Comparison of ENCODE assay signal across 1 cellular context in the genomic region with DNA sequence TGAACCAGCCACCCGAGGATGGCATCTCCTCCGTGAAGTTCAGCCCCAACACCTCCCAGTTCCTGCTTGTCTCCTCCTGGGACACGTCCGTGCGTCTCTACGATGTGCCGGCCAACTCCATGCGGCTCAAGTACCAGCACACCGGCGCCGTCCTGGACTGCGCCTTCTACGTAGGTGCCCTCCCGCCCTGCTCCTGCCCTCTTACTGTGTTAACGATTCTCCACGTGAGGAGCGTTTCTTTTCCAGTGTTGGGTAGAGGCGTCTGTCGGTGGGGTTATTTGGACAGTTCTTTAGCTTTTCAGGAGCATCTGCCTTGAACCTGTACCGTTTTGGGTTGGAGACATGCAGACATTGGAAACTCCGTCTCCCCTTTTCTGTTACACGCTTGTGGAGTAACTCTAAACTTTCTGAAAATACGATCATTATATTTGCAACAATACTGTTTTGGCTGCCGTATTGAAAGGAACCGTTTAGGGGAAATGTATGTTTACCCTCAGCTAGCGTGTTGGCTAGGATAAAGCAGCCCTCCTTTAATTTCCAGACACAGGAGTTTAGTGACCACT.
TF ChIP-seq lines count a peak whose summit lies in the region.

No MANE protein-coding gene starts in this region.

TF ChIP-seq in H1, 55 proteins besides CTCF, POLR2A, EP300 and RAD21:
- 0 out of 2 replicates have a peak, but pooled peaks have one; percentile 29 for TF ChIP-seq TBP (IDR thresholded peaks at IDR 0.05; ENCODE audit: low read depth, low read length)
- peak; percentile 60 for TF ChIP-seq SAP30 (IDR thresholded peaks at IDR 0.05; ENCODE audit: insufficient read depth, insufficient replicate concordance, low read length)
- no peak for TF ChIP-seq RNF2 (IDR thresholded peaks at IDR 0.05; ENCODE audit: borderline replicate concordance, low read depth, low read length, missing control alignments, poor library complexity, severe bottlenecking)
- TF ChIP-seq TAF7 (optimal IDR thresholded peaks at IDR 0.05; ENCODE audit: borderline replicate concordance, low read depth, low read length): no peak
- no peak for TF ChIP-seq HDAC2 (IDR thresholded peaks at IDR 0.05; ENCODE audit: borderline replicate concordance in 1 of 2, low read depth in 2 of 2, low read length in 2 of 2)
- no peak for TF ChIP-seq BCL11A (IDR thresholded peaks at IDR 0.05; ENCODE audit: low read depth in 2 of 2, low read length in 2 of 2)
- TF ChIP-seq ASH2L (IDR thresholded peaks at IDR 0.05; ENCODE audit: low read length): peak; percentile 84
- TF ChIP-seq, protein P1, sequence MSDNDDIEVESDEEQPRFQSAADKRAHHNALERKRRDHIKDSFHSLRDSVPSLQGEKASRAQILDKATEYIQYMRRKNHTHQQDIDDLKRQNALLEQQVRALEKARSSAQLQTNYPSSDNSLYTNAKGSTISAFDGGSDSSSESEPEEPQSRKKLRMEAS (IDR thresholded peaks at IDR 0.05): peak; percentile 71
